1 cellular context compared by ENCODE assay signal in genomic region chr20:53996584-53997486, GRCh38.
A peak's percentile ranks its signal among the peaks of the same experiment; 100 is the strongest.
TF ChIP-seq lines count a peak whose summit lies in the region.

No MANE protein-coding gene starts in this region.

TF ChIP-seq in HepG2, 621 proteins besides CTCF, POLR2A, EP300 and RAD21 (continued from another document):
- TF ChIP-seq ZUFSP (CRISPR knock-in tag; IDR thresholded peaks at IDR 0.05; ENCODE audit: borderline replicate concordance) (no peak), SETDB1 (CRISPR knock-in tag; IDR thresholded peaks at IDR 0.05; ENCODE audit: borderline replicate concordance) (no peak), EHMT2 (IDR thresholded peaks at IDR 0.05; ENCODE audit: borderline replicate concordance, low read depth, low read length) (no peak), MAFK (conservative IDR thresholded peaks at IDR 0.05 in 1 of 2, IDR thresholded peaks at IDR 0.05 in 1 of 2; ENCODE audit: low read length in 2 of 2) (peak; percentile 99 to 100), RFX3 (CRISPR knock-in tag; IDR thresholded peaks at IDR 0.05) (no peak), ZNF224 (CRISPR knock-in tag; IDR thresholded peaks at IDR 0.05) (no peak), MAFF (IDR thresholded peaks at IDR 0.05; ENCODE audit: low read depth, low read length) (peak; percentile 100), HMGA1 (CRISPR knock-in tag; conservative IDR thresholded peaks at IDR 0.05) (no peak), ZNF576 (CRISPR knock-in tag; IDR thresholded peaks at IDR 0.05) (no peak), LRRFIP1 (CRISPR knock-in tag; conservative IDR thresholded peaks at IDR 0.05) (no peak), REST (IDR thresholded peaks at IDR 0.05; ENCODE audit: borderline replicate concordance in 1 of 2, low read depth in 1 of 2, low read length in 2 of 2) (peak in 1 of 2 experiments; percentile 62; a peak in 1 of 4 replicates), ZNF891 (CRISPR knock-in tag; IDR thresholded peaks at IDR 0.05) (no peak), PBX3 (CRISPR knock-in tag; IDR thresholded peaks at IDR 0.05; ENCODE audit: borderline replicate concordance) (no peak), HMGXB4 (CRISPR knock-in tag; IDR thresholded peaks at IDR 0.05; ENCODE audit: borderline replicate concordance in 1 of 2, low read depth in 1 of 2) (no peak)
